35 cellular contexts compared by ENCODE assay signal in the genomic region with DNA sequence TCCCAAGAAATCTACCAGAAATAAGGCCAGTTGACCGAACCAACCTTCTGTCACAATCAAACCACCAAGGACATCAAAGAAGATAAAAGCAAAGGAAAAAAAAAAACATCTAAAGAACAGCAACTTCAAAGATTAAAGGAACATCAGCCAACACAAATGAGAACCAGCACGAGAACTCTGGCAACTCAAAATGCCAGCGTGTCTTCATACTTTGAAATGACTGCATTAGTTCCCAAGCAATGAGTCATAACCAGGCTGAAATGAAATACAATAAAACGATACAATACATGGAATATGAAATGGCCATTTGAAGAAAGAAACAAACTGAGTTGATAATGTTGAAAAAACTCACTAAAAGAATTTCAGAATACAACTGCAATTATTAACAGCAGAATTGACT.
DNase-seq lines count a peak whose midpoint lies in the region; ATAC-seq and TF ChIP-seq lines count a peak whose summit lies in the region.
"Had no signal": no experiment of that assay in that cellular context is flagged by ENCODE, and none has a peak within 500 bp of the region (broad histone marks: within the 10 kb centered on the region; RNA-seq: fewer than 3 reads in every experiment).

No MANE protein-coding gene starts in this region.

- no peaks in the 10 kb centered on the region for H3K27me3 Mint-ChIP-seq in HFFc6 (ENCODE audit: insufficient read depth)
- H3K27me3 Mint-ChIP-seq: activated naive CD4-positive, alpha-beta T cell treated with anti-CD3 and anti-CD28 coated beads, Interleukin-2, amount 50 U/mL, for 24 hours; CD4-positive, alpha-beta T cell; central memory CD8-positive, alpha-beta T cell; natural killer cell treated with Interleukin-12 subunit alpha and Interleukin-12 subunit beta and Interleukin-15 and Interleukin-18, amount 100 ng/mL, for 72 hours; stimulated activated memory B cell treated with anti-CD40 and anti-IgM and Interleukin-4, amounts not matched to agents 10 μg/mL and 1 μg/mL and 100 μg/mL, for 72 hours; type B pancreatic cell had no signal

- H3K27ac Mint-ChIP-seq in HFFc6 = peak overlapping the region; percentile 74
- H3K27ac Mint-ChIP-seq: activated naive CD4-positive, alpha-beta T cell treated with anti-CD3 and anti-CD28 coated beads, Interleukin-2, amount 50 U/mL, for 24 hours; activated T-helper 2 cell treated with anti-CD3 and anti-CD28 coated beads, Interferon-gamma antibody, Interleukin-2, Interleukin-4, amounts not matched to agents 10 μg/mL and 5 μg/mL and 100 μg/mL, durations not matched to agents 14 hours and 24 hours and 36 hours; CD4-positive, alpha-beta T cell; immature natural killer cell; natural killer cell treated with Interleukin-12 subunit alpha and Interleukin-12 subunit beta and Interleukin-15 and Interleukin-18, amount 100 ng/mL, for 72 hours; stimulated activated memory B cell treated with anti-CD40 and anti-IgM and Interleukin-4, amounts not matched to agents 10 μg/mL and 1 μg/mL and 100 μg/mL, for 72 hours; T-cell; type B pancreatic cell had no signal

- peaks cover 18% of the 10 kb centered on the region; the same call in 1 of the 2 replicates for H3K36me3 Mint-ChIP-seq in HFFc6 (ENCODE audit: low read depth)
- H3K36me3 Mint-ChIP-seq: activated naive CD4-positive, alpha-beta T cell treated with anti-CD3 and anti-CD28 coated beads, Interleukin-2, amount 50 U/mL, for 24 hours; immature natural killer cell; natural killer cell treated with Interleukin-12 subunit alpha and Interleukin-12 subunit beta and Interleukin-15 and Interleukin-18, amount 100 ng/mL, for 72 hours; stimulated activated memory B cell treated with anti-CD40 and anti-IgM and Interleukin-4, amounts not matched to agents 10 μg/mL and 1 μg/mL and 100 μg/mL, for 72 hours; T-cell; type B pancreatic cell had no signal

- peaks cover 57% of the 10 kb centered on the region for H3K4me1 Mint-ChIP-seq in HFFc6 (ENCODE audit: low read depth)
- H3K4me1 Mint-ChIP-seq: activated naive CD4-positive, alpha-beta T cell treated with anti-CD3 and anti-CD28 coated beads, Interleukin-2, amount 50 U/mL, for 24 hours; central memory CD8-positive, alpha-beta T cell; immature natural killer cell; stimulated activated memory B cell treated with anti-CD40 and anti-IgM and Interleukin-4, amounts not matched to agents 10 μg/mL and 1 μg/mL and 100 μg/mL, for 72 hours; T-cell had no signal

- no peak overlapping the region; the same call in 1 of the 2 replicates for H3K4me3 Mint-ChIP-seq in HFFc6
- H3K4me3 Mint-ChIP-seq: activated naive CD4-positive, alpha-beta T cell treated with anti-CD3 and anti-CD28 coated beads, Interleukin-2, amount 50 U/mL, for 24 hours; CD4-positive, alpha-beta T cell; central memory CD8-positive, alpha-beta T cell; immature natural killer cell; natural killer cell treated with Interleukin-12 subunit alpha and Interleukin-12 subunit beta and Interleukin-15 and Interleukin-18, amount 100 ng/mL, for 72 hours; stimulated activated memory B cell treated with anti-CD40 and anti-IgM and Interleukin-4, amounts not matched to agents 10 μg/mL and 1 μg/mL and 100 μg/mL, for 72 hours; T-cell; type B pancreatic cell had no signal

- no peak overlapping the region for H3K4me3 ChIP-seq in fibroblast of pulmonary artery (replicated peaks; ENCODE audit: low read depth, low read length)
- H3K4me3 ChIP-seq: esophagus muscularis mucosa, K562, mucosa of descending colon, SJSA1, skin epidermis had no signal

- no peak for ATAC-seq in HG03571 (IDR thresholded peaks at IDR 0.05; ENCODE audit: unreplicated experiment)
- ATAC-seq: K562; left colon; mucosa of descending colon; natural killer cell treated with Interleukin-12 subunit alpha and Interleukin-12 subunit beta and Interleukin-15 and Interleukin-18, amount 100 ng/mL, for 72 hours; stimulated activated memory B cell treated with anti-CD40 and anti-IgM and Interleukin-4, amounts not matched to agents 10 μg/mL and 1 μg/mL and 100 μg/mL, for 72 hours; T-cell had no signal

- H3K9me3 Mint-ChIP-seq in HFFc6 = peaks cover 7% of the 10 kb centered on the region; the same call in 1 of the 2 replicates
- H3K9me3 Mint-ChIP-seq: activated naive CD4-positive, alpha-beta T cell treated with anti-CD3 and anti-CD28 coated beads, Interleukin-2, amount 50 U/mL, for 24 hours; CD4-positive, alpha-beta T cell; central memory CD8-positive, alpha-beta T cell; type B pancreatic cell had no signal

- DNase-seq in AG08395 (ENCODE audit: low spot score) = peak; percentile 22
- DNase-seq in HFFc6 = peak; percentile 32
- peak; percentile 23 for DNase-seq in astrocyte of the hippocampus (ENCODE audit: low read depth, low spot score)
- DNase-seq in fibroblast of pulmonary artery (ENCODE audit: low read depth) = peak; percentile 10
- DNase-seq in Kasumi-1 (lab: John Stamatoyannopoulos, UW) = no peak
- no peak for DNase-seq in NCI-H446 treated with DMSO at 0.1 percent for 48 hours (lab: John Stamatoyannopoulos, UW)
- DNase-seq in LoVo (ENCODE audit: low spot score) = no peak
- DNase-seq: 8988T; activated CD4-positive, alpha-beta T cell treated with anti-CD3 and anti-CD28 coated beads for 48 hours; activated T-cell treated with anti-CD3 and anti-CD28 coated beads for 4 hours; anterior cingulate cortex; CD4-positive, alpha-beta T cell; dermis blood vessel endothelial cell; DND-41; immature natural killer cell; left colon; mucosa of descending colon; MV-4-11; NCI-H1436 treated with DMSO at 0.1 percent for 48 hours; NCI-H226; NCI-H774; retina; substantia nigra; T-cell had no signal

- TF ChIP-seq CTCF in HFFc6 (IDR thresholded peaks at IDR 0.05) (no peak), fibroblast of pulmonary artery (IDR thresholded peaks at IDR 0.05; ENCODE audit: low read length, missing control alignments) (no peak)

Comparison
In these comparisons a context has a peak if more than half of its experiments do, and no peak if none do; other contexts are left out.
1. DNase-seq: peak in AG08395 (single experiment), HFFc6 (single experiment), astrocyte of the hippocampus (single experiment) and fibroblast of pulmonary artery (single experiment); none in Kasumi-1 (0 of 2), NCI-H446 treated with DMSO at 0.1 percent for 48 hours (single experiment) and LoVo (single experiment).